Comparison of ENCODE assay signal across 8 cellular contexts in genomic region chr12:108689314-108690190, GRCh38. TPM values are rescaled to one million over a fixed set of nuclear protein-coding genes. Genes with fewer than 3 reads are reported as not detected.
DNase-seq lines count a peak whose midpoint lies in the region; ATAC-seq, FAIRE-seq and TF ChIP-seq lines count a peak whose summit lies in the region.

No MANE protein-coding gene starts in this region.

- POLR2A ChIA-PET in PC-9 (lab: Charles Lee; ENCODE audit: unreplicated experiment), result interaction anchor here (0.6 kb wide), 1 partner anchor 149 kb away, joined by 3 read pairs; no protein-coding TSS in a partner anchor
- POLR2A ChIA-PET in K562 (lab: Yijun Ruan, JAX), result interaction anchor here (0.6 to 4.8 kb wide), 15 partner anchors 9 to 1072 kb away, joined by 3 to 33 read pairs (median 4); no protein-coding TSS in a partner anchor

- BruUV-seq in PC-9 (replicated peaks; lab: Mats Ljungman, UMichigan) (no TSS peak), K562 (replicated peaks; lab: Mats Ljungman, UMichigan) (no TSS peak)

- H3K4me2 ChIP-seq in PC-9, result no peak overlapping the region
- peak overlapping the region; percentile 88 for H3K4me2 ChIP-seq in K562 (ENCODE audit: insufficient read depth, low read length)

- DNase-seq in activated T-cell treated with anti-CD3 and anti-CD28 coated beads for 24 hours (ENCODE audit: low read depth), result peak; percentile 30
- no peak for DNase-seq in activated T-cell treated with anti-CD3 and anti-CD28 coated beads for 4 hours
- no peak for DNase-seq in PC-9
- DNase-seq in K562 (ENCODE audit: extremely low read depth in 1 of 4, low spot score in 3 of 4), result peak; percentile 62 to 91 (median 67)
- no peak for DNase-seq in lung (ENCODE audit: low spot score)
- peak in 29 of 49 donors; percentile 11 to 67 (median 28) for DNase-seq in substantia nigra (lab: John Stamatoyannopoulos, UW)
- DNase-seq in NCI-H526 treated with DMSO at 0.1 percent for 48 hours (lab: John Stamatoyannopoulos, UW), result no peak

- no peaks in the 10 kb centered on the region for H3K27me3 ChIP-seq in PC-9 (ENCODE audit: insufficient read depth, low read depth)
- H3K27me3 ChIP-seq in K562 (ENCODE audit: control insufficient read depth in 2 of 2, insufficient read depth in 2 of 2, low read length in 2 of 2), result no peaks in the 10 kb centered on the region
- H3K27me3 ChIP-seq in lung (ENCODE audit: control insufficient read depth, insufficient read depth), result no peaks in the 10 kb centered on the region

- peak; percentile 85 for FAIRE-seq in K562 (lab: Jason Lieb, UNC)

- peaks cover 39% of the 10 kb centered on the region for H3F3A ChIP-seq in PC-9 (ENCODE audit: insufficient read depth, low read depth)

- H3K27ac ChIP-seq in PC-9 (0 out of 2 replicates have a peak overlapping the region, but pooled peaks have one; percentile 84), K562 (ENCODE audit: extremely low read depth, low read depth, low read length) (peak overlapping the region; percentile 99), lung (ENCODE audit: low read depth in 1 of 2, low read length in 1 of 2) (peak overlapping the region; percentile 89 to 98), substantia nigra (ENCODE audit: low read depth, low read length, poor library complexity, severe bottlenecking) (peak overlapping the region; percentile 97)

- TF ChIP-seq CTCF in PC-9 (conservative IDR thresholded peaks at IDR 0.05), result no peak
- TF ChIP-seq CTCF in K562 (IDR thresholded peaks at IDR 0.05 in 2 of 3, conservative IDR thresholded peaks at IDR 0.05 in 1 of 3; ENCODE audit: insufficient read depth in 2 of 3, low read depth in 1 of 3, low read length in 3 of 3), result peak; percentile 49 to 74 (median 53)
- no peak for TF ChIP-seq CTCF in lung (IDR thresholded peaks at IDR 0.05; ENCODE audit: control extremely low read depth, extremely low read depth)

- H3K79me2 ChIP-seq in PC-9 (ENCODE audit: low read depth) (peaks cover 80% of the 10 kb centered on the region), K562 (ENCODE audit: control insufficient read depth, insufficient read depth, low read length) (peaks cover 86% of the 10 kb centered on the region)

- intact Hi-C loops in PC-9 (cut with micrococcal nuclease; ENCODE audit: unreplicated experiment), result loop anchor here (2.0 kb wide), 1 partner anchor 31 kb away; no protein-coding TSS in a partner anchor
- intact Hi-C loops in K562 (cut with micrococcal nuclease), result loop anchor here (1.0 to 5.0 kb wide), 4 partner anchors 39 to 127 kb away; partner anchors contain the start of genes ISCU and SELPLG

- H2AFZ ChIP-seq in PC-9, result no peak overlapping the region
- peak overlapping the region; percentile 2; the same call in 1 of the 2 replicates for H2AFZ ChIP-seq in K562 (ENCODE audit: low read depth, low read length)

- H3K9me2 ChIP-seq in PC-9 (ENCODE audit: insufficient read depth), result no peaks in the 10 kb centered on the region

- H4K20me1 ChIP-seq in PC-9 (ENCODE audit: insufficient read depth), result no peaks in the 10 kb centered on the region; the same call in 1 of the 2 replicates
- no peaks in the 10 kb centered on the region for H4K20me1 ChIP-seq in K562 (replicated peaks; ENCODE audit: control insufficient read depth, insufficient read depth, low read length)

- CTCF ChIA-PET in PC-9 (lab: Charles Lee), result interaction anchor here (0.6 kb wide), 1 partner anchor 48 kb away, joined by 3 read pairs; no protein-coding TSS in a partner anchor
- CTCF ChIA-PET in K562 (lab: Yijun Ruan, JAX; ENCODE audit: low intra/inter-chr PET ratio), result interaction anchor here (0.7 to 1.9 kb wide), 2 partner anchors 25 to 114 kb away, joined by 3 to 10 read pairs; no protein-coding TSS in a partner anchor

- TF ChIP-seq POLR2A in K562 (conservative IDR thresholded peaks at IDR 0.05), result no peak; the same call in 1 of the 2 replicates

- peak; percentile 57 to 79 for TF ChIP-seq RAD21 in K562 (CRISPR knock-in tag; conservative IDR thresholded peaks at IDR 0.05 in 1 of 2, IDR thresholded peaks at IDR 0.05 in 1 of 2)

- H3K4me3 ChIP-seq in PC-9 (no peak overlapping the region), K562 (no peak overlapping the region), lung (no peak overlapping the region)

- WGBS in K562 (ENCODE audit: insufficient coverage, low coverage, missing lambda C conversion rate), result 0% methylated on average over 7 of the region's 7 CpGs
- 16 to 27% methylated on average over 7 of the region's 7 CpGs for WGBS in lung, 2 donors

- peak overlapping the region; percentile 78 to 94 for H3K9ac ChIP-seq in K562 (ENCODE audit: insufficient read depth in 1 of 2, low read depth in 2 of 2, low read length in 2 of 2)

- in situ Hi-C loops in K562 (cut with MboI), result no loop called here

- peak; percentile 68 for ATAC-seq in K562
- no peak for ATAC-seq in lung (ENCODE audit: insufficient read depth, low FRiP score)
- no peak for ATAC-seq in HG02973 (IDR thresholded peaks at IDR 0.05; ENCODE audit: unreplicated experiment)

- H3K9me3 ChIP-seq in PC-9 (ENCODE audit: insufficient read depth, low read depth) (no peaks in the 10 kb centered on the region), K562 (replicated peaks; ENCODE audit: control insufficient read depth, insufficient read depth, low read depth, low read length) (no peaks in the 10 kb centered on the region), lung (ENCODE audit: control insufficient read depth in 2 of 2, insufficient read depth in 1 of 2, low read length in 1 of 2) (no peaks in the 10 kb centered on the region)

- no peaks in the 10 kb centered on the region for H3K9me1 ChIP-seq in K562 (ENCODE audit: control insufficient read depth, insufficient read depth, low read length)

- H3K4me1 ChIP-seq in PC-9 (replicated peaks; ENCODE audit: insufficient read depth), result peaks cover 40% of the 10 kb centered on the region
- peaks cover 38 to 83% of the 10 kb centered on the region in 2 experiments for H3K4me1 ChIP-seq in K562 (replicated peaks in 1 of 2; ENCODE audit: control insufficient read depth in 2 of 2, insufficient read depth in 2 of 2, low read length in 2 of 2)
- peaks cover 18 to 32% of the 10 kb centered on the region in 2 donors for H3K4me1 ChIP-seq in lung (ENCODE audit: control insufficient read depth in 2 of 2, insufficient read depth in 2 of 2, low read length in 2 of 2)

- TF ChIP-seq EP300 in K562 (IDR thresholded peaks at IDR 0.05; ENCODE audit: low read length), result peak; percentile 95

- peaks cover 1% of the 10 kb centered on the region; the same call in 1 of the 2 replicates for H3K36me3 ChIP-seq in PC-9 (ENCODE audit: low read depth)
- peaks cover 54% of the 10 kb centered on the region for H3K36me3 ChIP-seq in K562 (ENCODE audit: control insufficient read depth, insufficient read depth, low read length)
- H3K36me3 ChIP-seq in lung (ENCODE audit: control insufficient read depth in 2 of 2, insufficient read depth in 2 of 2, low read length in 2 of 2), result no peaks in the 10 kb centered on the region

TF ChIP-seq in K562, 482 proteins besides CTCF, POLR2A, EP300 and RAD21 (continues in another document):
- TF ChIP-seq HDAC2 (IDR thresholded peaks at IDR 0.05), result peak; percentile 68; the same call in 1 of the 2 replicates

RNA-seq across cellular contexts. Expression of gene CORO1C, which starts 41.8 kb away (rescaled TPM):
- total RNA-seq in PC-9 (2021) (122 and 139 TPM in 2 replicates), K562 (2014; rRNA removed) (118 and 123 TPM in 2 replicates), K562 (2014; rRNA removed; fragmentation: Illumina TruSeq; extraction: Trizol) (154 and 166 TPM in 2 replicates), K562 (2015; rRNA removed; fragmentation: Illumina TruSeq; extraction: Trizol) (141 and 147 TPM in 2 replicates), K562 (2021) (206 TPM in 2 replicates), lung (100 to 1,000 TPM; 117 to 227 TPM)
- total RNA-seq in K562 (2011; cell fraction: chromatin; rRNA removed; ENCODE audit: low replicate concordance), result 275 and 365 TPM in 2 replicates
- 109 and 134 TPM in 2 replicates for total RNA-seq in K562 (2011; cell fraction: nucleolus; rRNA removed)
- total RNA-seq in K562 (2011; cell fraction: nucleoplasm; rRNA removed), result 215 and 268 TPM in 2 replicates
- polyA plus RNA-seq in K562 (2011; rRNA removed) (265 and 280 TPM in 2 replicates), K562 (2014; fragmentation: Illumina TruSeq; extraction: Trizol) (142 and 159 TPM in 2 replicates), K562 (2014; fragmentation: Nextera tagmentation; extraction: Ambion mirVana) (10 to 100 TPM; 55.2 to 68.6 TPM), K562 (2014; rRNA removed) (125 and 150 TPM in 2 replicates), lung (10 to 100 TPM; 36.4 to 93.5 TPM)
- 140 and 201 TPM in 2 replicates for polyA plus RNA-seq in K562 (2011; cell fraction: cytosol; rRNA removed)
- polyA plus RNA-seq in K562 (2011; cell fraction: nucleus; rRNA removed), result 132 and 151 TPM in 2 replicates
- polyA plus RNA-seq in K562 (2012), result 106 and 126 TPM in 2 replicates
- polyA minus RNA-seq in K562 (2011; rRNA and poly(A)+ RNA removed), result 667 and 775 TPM in 2 replicates
- 210 and 245 TPM in 2 replicates for polyA minus RNA-seq in K562 (2011; cell fraction: cytosol; rRNA and poly(A)+ RNA removed)
- polyA minus RNA-seq in K562 (2011; cell fraction: nucleus; rRNA and poly(A)+ RNA removed), result 85.0 and 160 TPM in 2 replicates

RNA-seq across cellular contexts. Expression of gene SELPLG, which starts 55.9 kb away (rescaled TPM):
- 0.35 and 0.96 TPM in 2 replicates for total RNA-seq in PC-9 (2021)
- total RNA-seq in K562 (2011; cell fraction: chromatin; rRNA removed; ENCODE audit: low replicate concordance), result 0.35 and 0.79 TPM in 2 replicates
- 1.1 and 1.5 TPM in 2 replicates for total RNA-seq in K562 (2011; cell fraction: nucleolus; rRNA removed)
- 0.59 and 0.69 TPM in 2 replicates for total RNA-seq in K562 (2011; cell fraction: nucleoplasm; rRNA removed)
- 1.7 and 3.4 TPM in 2 replicates for total RNA-seq in K562 (2014; rRNA removed)
- total RNA-seq in K562 (2014; rRNA removed; fragmentation: Illumina TruSeq; extraction: Trizol), result 0.54 and 0.76 TPM in 2 replicates
- 10.2 TPM in 2 replicates for total RNA-seq in K562 (2015; rRNA removed; fragmentation: Illumina TruSeq; extraction: Trizol)
- 2.2 and 2.5 TPM in 2 replicates for total RNA-seq in K562 (2021)
- polyA plus RNA-seq in K562 (2011; rRNA removed), result 1.4 and 1.6 TPM in 2 replicates
- polyA plus RNA-seq in K562 (2011; cell fraction: cytosol; rRNA removed), result 1.9 and 6.8 TPM in 2 replicates
- 0.60 and 0.92 TPM in 2 replicates for polyA plus RNA-seq in K562 (2011; cell fraction: nucleus; rRNA removed)
- 9.4 and 9.9 TPM in 2 replicates for polyA plus RNA-seq in K562 (2012)
- 3.3 and 3.9 TPM in 2 replicates for polyA plus RNA-seq in K562 (2014; fragmentation: Illumina TruSeq; extraction: Trizol)
- under 1 TPM; 0.22 to 0.34 TPM for polyA plus RNA-seq in K562 (2014; fragmentation: Nextera tagmentation; extraction: Ambion mirVana)
- polyA plus RNA-seq in K562 (2014; rRNA removed), result 1.2 and 2.8 TPM in 2 replicates
- polyA minus RNA-seq in K562 (2011; rRNA and poly(A)+ RNA removed), result 0.48 and 1.1 TPM in 2 replicates
- polyA minus RNA-seq in K562 (2011; cell fraction: cytosol; rRNA and poly(A)+ RNA removed), result 0.91 and 0.95 TPM in 2 replicates
- polyA minus RNA-seq in K562 (2011; cell fraction: nucleus; rRNA and poly(A)+ RNA removed), result 0.27 and 0.44 TPM in 2 replicates
- 10 to 100 TPM; 11.3 to 47.2 TPM for total RNA-seq in lung
- polyA plus RNA-seq in lung, result 10 to 100 TPM; 13.8 to 97.0 TPM

Comparison
In these comparisons a context has a peak if more than half of its experiments do, and no peak if none do; other contexts are left out.
1. DNase-seq: peak in activated T-cell treated with anti-CD3 and anti-CD28 coated beads for 24 hours (single experiment), K562 (4 of 4) and substantia nigra (29 of 49); none in activated T-cell treated with anti-CD3 and anti-CD28 coated beads for 4 hours (single experiment), PC-9 (0 of 2), lung (single experiment) and NCI-H526 treated with DMSO at 0.1 percent for 48 hours (single experiment).
2. CTCF ChIP-seq: peak in K562 (3 of 3); none in PC-9 (single experiment) and lung (single experiment).
3. Peak in every context shown above with its lines, with median percentiles within 50 percentile points of each other: H3K27ac ChIP-seq.